Comparison of ENCODE assay signal across 24 cellular contexts in genomic region chr5:133232011-133232410, GRCh38.
DNase-seq lines count a peak whose midpoint lies in the region; ATAC-seq, FAIRE-seq and TF ChIP-seq lines count a peak whose summit lies in the region.
"Had no signal": no experiment of that assay in that cellular context is flagged by ENCODE, and none has a peak within 500 bp of the region (broad histone marks: within the 10 kb centered on the region; RNA-seq: fewer than 3 reads in every experiment).

No MANE protein-coding gene starts in this region.

- peak; percentile 77 for ATAC-seq in naive thymus-derived CD4-positive, alpha-beta T cell
- ATAC-seq in GM18505 (IDR thresholded peaks at IDR 0.05; ENCODE audit: unreplicated experiment): no peak
- ATAC-seq: activated T-cell treated with anti-CD3 and anti-CD28 coated beads, Interleukin-2, amount 50 U/mL, for 4 hours; heart left ventricle; natural killer cell had no signal

- no peaks in the 10 kb centered on the region; a peak in 1 of 22 replicates for H4K20me1 ChIP-seq in BLaER1 treated with 17β-estradiol and CSF1 and Interleukin-3, amounts not matched to agents 10 nM and 100 nM

- CTCF ChIA-PET in naive thymus-derived CD4-positive, alpha-beta T cell (lab: Charles Lee): interaction anchor here (0.7 kb wide), 1 partner anchor 13 kb away, joined by 3 read pairs; no protein-coding TSS in a partner anchor

- no peak overlapping the region for H3K27ac Mint-ChIP-seq in naive thymus-derived CD4-positive, alpha-beta T cell
- H3K27ac Mint-ChIP-seq: activated CD4-positive, alpha-beta memory T cell treated with anti-CD3 and anti-CD28 coated beads, Interleukin-2, amount 10 ng/mL, durations not matched to agents 7 days and 5 days; activated naive CD4-positive, alpha-beta T cell treated with anti-CD3 and anti-CD28 coated beads, Interleukin-2, amount 10 ng/mL, durations not matched to agents 7 days and 5 days; IgD-negative memory B cell; natural killer cell had no signal

- no peaks in the 10 kb centered on the region for H3K36me3 ChIP-seq in BLaER1 treated with 17β-estradiol and CSF1 and Interleukin-3, amounts not matched to agents 10 nM and 100 nM
- H3K36me3 ChIP-seq in bronchial epithelial cell (ENCODE audit: control insufficient read depth, insufficient read depth, low read length): no peaks in the 10 kb centered on the region
- H3K36me3 ChIP-seq in naive thymus-derived CD4-positive, alpha-beta T cell (ENCODE audit: control insufficient read depth in 2 of 3, insufficient read depth in 3 of 3, low read length in 3 of 3): no peaks in the 10 kb centered on the region
- H3K36me3 ChIP-seq: heart left ventricle had no signal

- H3K9ac ChIP-seq in BLaER1 treated with 17β-estradiol and CSF1 and Interleukin-3, amounts not matched to agents 10 nM and 100 nM: no peak overlapping the region

- H3K4me3 ChIP-seq in BLaER1 treated with 17β-estradiol and CSF1 and Interleukin-3, amounts not matched to agents 10 nM and 100 nM: no peak overlapping the region
- H3K4me3 ChIP-seq in bronchial epithelial cell (ENCODE audit: low read depth, low read length): no peak overlapping the region
- H3K4me3 ChIP-seq in naive thymus-derived CD4-positive, alpha-beta T cell (ENCODE audit: low read length): no peak overlapping the region
- H3K4me3 ChIP-seq: heart left ventricle, lung had no signal

- no peaks in the 10 kb centered on the region for H3K36me3 Mint-ChIP-seq in naive thymus-derived CD4-positive, alpha-beta T cell
- H3K36me3 Mint-ChIP-seq: activated naive CD4-positive, alpha-beta T cell treated with anti-CD3 and anti-CD28 coated beads, Interleukin-2, amount 10 ng/mL, durations not matched to agents 7 days and 5 days; natural killer cell had no signal

- POLR2A ChIA-PET in naive thymus-derived CD4-positive, alpha-beta T cell (lab: Charles Lee): no interaction called here

- DNase-seq in NOMO-1 (lab: John Stamatoyannopoulos, UW; ENCODE audit: unreplicated experiment in 2 of 2): peak; percentile 61 to 78
- peak; percentile 47 for DNase-seq in bronchial epithelial cell (ENCODE audit: low read depth)
- DNase-seq in naive thymus-derived CD4-positive, alpha-beta T cell: no peak
- DNase-seq in NCI-H187 (lab: John Stamatoyannopoulos, UW): no peak
- no peak for DNase-seq in activated gamma-delta T cell treated with Interleukin-2 at 50 U/mL for 16 hours
- no peak for DNase-seq in NCI-H2227 (lab: John Stamatoyannopoulos, UW; ENCODE audit: unreplicated experiment)
- DNase-seq: activated CD4-positive, alpha-beta memory T cell treated with anti-CD3 and anti-CD28 coated beads, Interleukin-2, amount 10 ng/mL, durations not matched to agents 7 days and 5 days; activated CD4-positive, CD25-positive, alpha-beta regulatory T cell; activated naive CD4-positive, alpha-beta T cell treated with anti-CD3 and anti-CD28 coated beads, Interleukin-2, amount 10 ng/mL, durations not matched to agents 7 days and 5 days; activated T-cell treated with anti-CD3 and anti-CD28 coated beads, Interleukin-2, amount 50 U/mL, for 4 hours; C1 segment of cervical spinal cord; natural killer cell; NCI-H2029 treated with DMSO at 0.1 percent for 48 hours; SHP77; stimulated activated CD4-positive, alpha-beta T cell treated with anti-CD3 and anti-CD28 coated beads, Interleukin-4, amount 100 ng/mL, for 24 hours had no signal

- no peaks in the 10 kb centered on the region for H3K27me3 Mint-ChIP-seq in naive thymus-derived CD4-positive, alpha-beta T cell
- H3K27me3 Mint-ChIP-seq: activated CD4-positive, alpha-beta memory T cell treated with anti-CD3 and anti-CD28 coated beads, Interleukin-2, amount 10 ng/mL, durations not matched to agents 7 days and 5 days had no signal

- no peak overlapping the region for H3K27ac ChIP-seq in BLaER1 treated with 17β-estradiol and CSF1 and Interleukin-3, amounts not matched to agents 10 nM and 100 nM
- H3K27ac ChIP-seq in naive thymus-derived CD4-positive, alpha-beta T cell (ENCODE audit: low read depth, low read length): no peak overlapping the region
- H3K27ac ChIP-seq: heart left ventricle had no signal

- no peak overlapping the region for H3K4me3 Mint-ChIP-seq in naive thymus-derived CD4-positive, alpha-beta T cell
- H3K4me3 Mint-ChIP-seq: activated CD4-positive, alpha-beta memory T cell treated with anti-CD3 and anti-CD28 coated beads, Interleukin-2, amount 10 ng/mL, durations not matched to agents 7 days and 5 days; activated naive CD4-positive, alpha-beta T cell treated with anti-CD3 and anti-CD28 coated beads, Interleukin-2, amount 10 ng/mL, durations not matched to agents 7 days and 5 days; activated T-cell treated with anti-CD3 and anti-CD28 coated beads, Interleukin-2, amount 50 U/mL, for 4 hours; IgD-negative memory B cell; natural killer cell had no signal

- no peaks in the 10 kb centered on the region for H3K27me3 ChIP-seq in BLaER1 treated with 17β-estradiol and CSF1 and Interleukin-3, amounts not matched to agents 10 nM and 100 nM
- H3K27me3 ChIP-seq in bronchial epithelial cell (ENCODE audit: control insufficient read depth, insufficient read depth, low read length): no peaks in the 10 kb centered on the region
- H3K27me3 ChIP-seq in naive thymus-derived CD4-positive, alpha-beta T cell (ENCODE audit: control insufficient read depth in 2 of 2, insufficient read depth in 2 of 2, low read length in 2 of 2): no peaks in the 10 kb centered on the region
- H3K27me3 ChIP-seq: heart left ventricle had no signal

- intact Hi-C loops in naive thymus-derived CD4-positive, alpha-beta T cell (cut with micrococcal nuclease): no loop called here

- FAIRE-seq in bronchial epithelial cell (lab: Jason Lieb, UNC): no peak
- FAIRE-seq: astrocyte, G401.6, H54, urothelium cell line had no signal

- H3K9me3 Mint-ChIP-seq in naive thymus-derived CD4-positive, alpha-beta T cell: no peaks in the 10 kb centered on the region
- H3K9me3 Mint-ChIP-seq: activated CD4-positive, alpha-beta memory T cell treated with anti-CD3 and anti-CD28 coated beads, Interleukin-2, amount 10 ng/mL, durations not matched to agents 7 days and 5 days; activated naive CD4-positive, alpha-beta T cell treated with anti-CD3 and anti-CD28 coated beads, Interleukin-2, amount 10 ng/mL, durations not matched to agents 7 days and 5 days; activated T-cell treated with anti-CD3 and anti-CD28 coated beads, Interleukin-2, amount 50 U/mL, for 4 hours; IgD-negative memory B cell; natural killer cell had no signal

- no peak for TF ChIP-seq POLR2A in GM18505 (IDR thresholded peaks at IDR 0.05; ENCODE audit: borderline replicate concordance, extremely low read depth, insufficient read depth, insufficient read length)

- no peaks in the 10 kb centered on the region for H3K9me3 ChIP-seq in BLaER1 treated with 17β-estradiol and CSF1 and Interleukin-3, amounts not matched to agents 10 nM and 100 nM (replicated peaks in 1 of 11)
- H3K9me3 ChIP-seq in naive thymus-derived CD4-positive, alpha-beta T cell (ENCODE audit: control insufficient read depth in 2 of 3, low read length in 3 of 3): no peaks in the 10 kb centered on the region
- H3K9me3 ChIP-seq: heart left ventricle had no signal

- TF ChIP-seq CTCF in bronchial epithelial cell (IDR thresholded peaks at IDR 0.05; ENCODE audit: insufficient read depth, low read length, severe bottlenecking): no peak

- peaks cover 0 to 3% (median 0%) of the 10 kb centered on the region in 7 donors for H3K4me1 Mint-ChIP-seq in naive thymus-derived CD4-positive, alpha-beta T cell
- H3K4me1 Mint-ChIP-seq: activated CD4-positive, alpha-beta memory T cell treated with anti-CD3 and anti-CD28 coated beads, Interleukin-2, amount 10 ng/mL, durations not matched to agents 7 days and 5 days; IgD-negative memory B cell; natural killer cell had no signal

- peak overlapping the region in 8 of 11 experiments; percentile 3 to 75 (median 63); a peak in 10 of 22 replicates for H3K4me2 ChIP-seq in BLaER1 treated with 17β-estradiol and CSF1 and Interleukin-3, amounts not matched to agents 10 nM and 100 nM

- peaks cover 24 to 38% (median 31%) of the 10 kb centered on the region in 10 experiments for H3K4me1 ChIP-seq in BLaER1 treated with 17β-estradiol and CSF1 and Interleukin-3, amounts not matched to agents 10 nM and 100 nM
- no peaks in the 10 kb centered on the region for H3K4me1 ChIP-seq in naive thymus-derived CD4-positive, alpha-beta T cell (ENCODE audit: control insufficient read depth in 2 of 2, insufficient read depth in 2 of 2, low read length in 2 of 2)

Comparison
In these comparisons a context has a peak if more than half of its experiments do, and no peak if none do; other contexts are left out.
1. DNase-seq: peak in NOMO-1 (2 of 2) and bronchial epithelial cell (single experiment); none in naive thymus-derived CD4-positive, alpha-beta T cell (0 of 9), NCI-H187 (0 of 2), activated gamma-delta T cell treated with Interleukin-2 at 50 U/mL for 16 hours (single experiment) and NCI-H2227 (single experiment).